In the genomic region with DNA sequence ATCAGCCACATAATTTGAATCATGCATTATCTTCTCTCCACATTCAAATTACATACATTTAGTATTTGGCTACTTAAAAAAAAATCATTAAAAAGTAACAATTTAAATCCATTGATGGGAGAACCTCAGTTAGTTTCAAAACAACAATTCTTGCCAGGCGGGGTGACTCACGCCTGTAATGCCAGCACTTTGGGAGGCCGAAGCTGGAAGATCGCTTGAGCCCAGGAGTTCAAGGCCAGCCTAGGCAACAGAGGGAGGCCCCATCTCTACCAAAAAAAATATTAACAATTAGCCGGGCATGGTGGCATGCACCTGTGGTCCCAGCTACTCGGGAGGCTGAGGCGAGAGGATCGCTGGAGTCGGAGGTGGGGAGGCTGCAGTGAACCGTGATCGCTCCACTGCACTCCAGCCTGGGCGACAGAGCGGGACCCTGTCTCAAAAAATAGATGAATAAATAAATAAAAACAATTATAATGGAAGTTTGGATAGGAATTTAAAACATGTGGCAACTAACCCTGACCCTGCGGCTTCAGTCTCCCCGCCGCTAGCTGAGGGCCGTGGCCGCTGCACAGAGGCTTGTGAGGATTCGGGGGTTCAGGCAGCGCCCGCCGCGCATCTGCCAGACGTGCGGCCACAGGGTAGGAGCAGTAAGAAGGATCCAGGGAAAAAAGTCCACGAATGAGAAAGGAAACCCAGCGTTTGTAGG, we compare ENCODE assay signal across 8 cellular contexts. TPM values are rescaled to one million over a fixed set of nuclear protein-coding genes. Genes with fewer than 3 reads are reported as not detected.
DNase-seq lines count a peak whose midpoint lies in the region; ATAC-seq, FAIRE-seq and TF ChIP-seq lines count a peak whose summit lies in the region.

No MANE protein-coding gene starts in this region.

- H3K27ac ChIP-seq in A549 (peak overlapping the region; percentile 85 to 95), HUES6 (ENCODE audit: low read depth, low read length) (no peak overlapping the region; the same call in 1 of the 2 replicates), breast epithelium (peak overlapping the region; percentile 92 to 95), mucosa of rectum (ENCODE audit: low read depth in 2 of 2, low read length in 2 of 2) (peak overlapping the region; percentile 87)

- H3K4me3 ChIP-seq in A549 (peak overlapping the region; percentile 70), HUES6 (ENCODE audit: low read depth, low read length) (peak overlapping the region; percentile 87), breast epithelium (peak overlapping the region; percentile 80 to 95 (median 90)), mucosa of rectum (ENCODE audit: low read length in 2 of 2) (peak overlapping the region; percentile 85 to 86)

- DNase-seq in A549 (ENCODE audit: low read depth in 1 of 2, low spot score in 1 of 2) (no peak), breast epithelium (ENCODE audit: low spot score in 2 of 2) (no peak), GM12892 (ENCODE audit: insufficient read length) (no peak), AML-193 (lab: John Stamatoyannopoulos, UW) (no peak), SKM-1 treated with dmso at 0.1 percent for 144 hours (lab: John Stamatoyannopoulos, UW; ENCODE audit: unreplicated experiment) (no peak)
- DNase-seq in stimulated activated CD4-positive, alpha-beta T cell treated with anti-CD3 and anti-CD28 coated beads, Interleukin-2, amount 100 ng/mL, for 24 hours, result no peak

- intact Hi-C loops in breast epithelium (cut with DNase I; ENCODE audit: low total_unique reads), result no loop called here

- no peak for TF ChIP-seq EP300 in A549 (IDR thresholded peaks at IDR 0.05)

- peak overlapping the region; percentile 87 for H3K4me2 ChIP-seq in A549

- ATAC-seq in A549, result no peak; a peak in 2 of 6 replicates

- 56% methylated on average over 27 of the region's 27 CpGs for WGBS in A549 (ENCODE audit: missing lambda C conversion rate)

- H3K9me3 ChIP-seq in A549 (no peaks in the 10 kb centered on the region), HUES6 (ENCODE audit: control insufficient read depth, insufficient read depth, low read depth, low read length) (no peaks in the 10 kb centered on the region), breast epithelium (no peaks in the 10 kb centered on the region), mucosa of rectum (ENCODE audit: control insufficient read depth in 2 of 2, low read length in 2 of 2) (no peaks in the 10 kb centered on the region)

- H3K27me3 ChIP-seq in HUES6 (ENCODE audit: control insufficient read depth, insufficient read depth, low read length) (no peaks in the 10 kb centered on the region), breast epithelium (no peaks in the 10 kb centered on the region), mucosa of rectum (ENCODE audit: control insufficient read depth in 2 of 2, insufficient read depth in 2 of 2, low read length in 2 of 2) (no peaks in the 10 kb centered on the region)

- POLR2A ChIA-PET in A549 (lab: Yijun Ruan, JAX), result no interaction called here

- TF ChIP-seq CTCF in A549 (IDR thresholded peaks at IDR 0.05) (no peak), breast epithelium (IDR thresholded peaks at IDR 0.05) (no peak)

- FAIRE-seq in A549 (lab: Jason Lieb, UNC) (no peak), GM12892 (lab: Jason Lieb, UNC) (no peak)

- H3K4me1 ChIP-seq in A549 (peaks cover 28% of the 10 kb centered on the region), HUES6 (ENCODE audit: control insufficient read depth, insufficient read depth, low read length) (0 out of 2 replicates have a peak, but pooled peaks cover 6% of the 10 kb centered on the region), breast epithelium (no peaks in the 10 kb centered on the region), mucosa of rectum (ENCODE audit: control insufficient read depth in 2 of 2, insufficient read depth in 2 of 2, low read length in 2 of 2) (peaks cover 3 to 6% of the 10 kb centered on the region in 2 donors)

- H3K9ac ChIP-seq in HUES6 (ENCODE audit: low read length), result peak overlapping the region; percentile 89
- peak overlapping the region; percentile 72 to 85 for H3K9ac ChIP-seq in mucosa of rectum (ENCODE audit: low read depth in 1 of 2, low read length in 2 of 2)

- no peak for TF ChIP-seq POLR2A in A549 (IDR thresholded peaks at IDR 0.05; ENCODE audit: low read length)
- no peak for TF ChIP-seq POLR2A in breast epithelium (IDR thresholded peaks at IDR 0.05)
- no peak for TF ChIP-seq POLR2A in GM12892 (IDR thresholded peaks at IDR 0.05; ENCODE audit: low read depth, low read length)

- H3K36me3 ChIP-seq in HUES6 (ENCODE audit: control insufficient read depth, insufficient read depth, low read length), result no peaks in the 10 kb centered on the region
- no peaks in the 10 kb centered on the region for H3K36me3 ChIP-seq in breast epithelium
- H3K36me3 ChIP-seq in mucosa of rectum (ENCODE audit: control insufficient read depth in 2 of 2, insufficient read depth in 2 of 2, low read length in 2 of 2), result no peaks in the 10 kb centered on the region

- TF ChIP-seq RAD21 in A549 (conservative IDR thresholded peaks at IDR 0.05 in 1 of 2, IDR thresholded peaks at IDR 0.05 in 1 of 2), result no peak

- CTCF ChIA-PET in A549 (lab: Yijun Ruan, JAX), result no interaction called here

TF ChIP-seq in A549, 52 proteins besides CTCF, POLR2A, EP300 and RAD21:
- no peak for TF ChIP-seq HEYL (CRISPR knock-in tag; IDR thresholded peaks at IDR 0.05)
- TF ChIP-seq FOSL2 (IDR thresholded peaks at IDR 0.05), result no peak
- peak; percentile 22; the same call in 1 of the 2 replicates for TF ChIP-seq FOSL2 (CRISPR knock-in tag; IDR thresholded peaks at IDR 0.05)

RNA-seq across cellular contexts. Expression of a gene that starts 1.1 kb away (rescaled TPM):
- polyA plus RNA-seq in A549 (2011; rRNA removed) (24.1 and 29.9 TPM in 2 replicates), A549 (2017; fragmentation: RNase III; extraction: RNeasy Plus Mini Kit Qiagen cat#74134 plus additional on column Dnase treatment) (10.0 to 11.2 TPM (median 10.8 TPM) in 3 replicates)
- polyA plus RNA-seq in A549 (2012; cell fraction: cytosol; rRNA removed), result 5.3 and 5.4 TPM in 2 replicates
- polyA plus RNA-seq in A549 (2012; cell fraction: nucleus; rRNA removed), result 3.0 and 6.5 TPM in 2 replicates
- 9.7 and 11.2 TPM in 2 replicates for polyA minus RNA-seq in A549 (2011; rRNA and poly(A)+ RNA removed)
- total RNA-seq in breast epithelium, result 10 to 100 TPM; 21.6 to 35.5 (median 27.8) TPM
- 9.1 TPM for polyA plus RNA-seq in GM12892 (2012; ENCODE audit: missing spikeins)
